Comparison of ENCODE assay signal across 23 cellular contexts in the genomic region with DNA sequence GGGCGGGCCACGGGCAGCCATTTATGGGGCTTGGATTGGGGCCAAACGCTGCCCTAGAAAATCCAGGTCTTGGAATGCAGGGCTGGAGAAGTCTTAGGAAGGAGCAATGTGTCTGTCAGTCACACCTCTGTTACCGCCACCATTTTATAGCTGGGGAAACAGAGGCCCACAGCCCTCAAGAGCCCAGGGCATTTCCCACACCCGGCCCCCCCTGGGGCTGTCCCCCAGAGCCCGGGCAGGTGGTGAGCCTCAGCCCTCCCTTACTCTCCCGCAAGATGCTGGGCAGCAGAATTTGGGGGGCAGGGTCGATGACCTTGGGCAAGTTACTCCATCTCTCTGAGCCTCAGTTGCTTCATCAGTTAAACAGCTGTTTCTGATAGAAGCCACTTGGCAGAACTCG.
"Had no signal": no experiment of that assay in that cellular context is flagged by ENCODE, and none has a peak within 500 bp of the region (broad histone marks: within the 10 kb centered on the region; RNA-seq: fewer than 3 reads in every experiment).

No MANE protein-coding gene starts in this region.

- H3K36me3 Mint-ChIP-seq: activated CD8-positive, alpha-beta memory T cell treated with anti-CD3 and anti-CD28 coated beads, Interleukin-2, amount 10 ng/mL, durations not matched to agents 7 days and 5 days; activated naive CD8-positive, alpha-beta T cell treated with anti-CD3 and anti-CD28 coated beads, Interleukin-2, amount 10 ng/mL, durations not matched to agents 7 days and 5 days; T-cell had no signal

- H3K27me3 ChIP-seq: adrenal gland, breast epithelium had no signal

- H3K9me3 ChIP-seq: adrenal gland, breast epithelium had no signal

- H3K4me1 ChIP-seq: breast epithelium had no signal

- H3K4me3 Mint-ChIP-seq: activated B cell treated with CpG ODN at 0.5 μM for 24 hours; activated CD4-positive, alpha-beta T cell treated with anti-CD3 and anti-CD28 coated beads, Interleukin-2, amount 10 ng/mL, durations not matched to agents 24 days and 14 days; activated CD8-positive, alpha-beta memory T cell treated with anti-CD3 and anti-CD28 coated beads, Interleukin-2, amount 10 ng/mL, durations not matched to agents 7 days and 5 days; activated naive CD8-positive, alpha-beta T cell treated with anti-CD3 and anti-CD28 coated beads, Interleukin-2, amount 10 ng/mL, durations not matched to agents 7 days and 5 days; activated T-helper 17 cell treated with anti-CD3 and anti-CD28 coated beads, Interleukin-2, amount 50 U/mL, for 72 hours; T-cell had no signal

- H3K27ac ChIP-seq: KMS-11 had no signal

- H3K27me3 Mint-ChIP-seq: activated CD4-positive, alpha-beta T cell treated with anti-CD3 and anti-CD28 coated beads, Interleukin-2, amount 10 ng/mL, durations not matched to agents 24 days and 14 days; activated CD8-positive, alpha-beta memory T cell treated with anti-CD3 and anti-CD28 coated beads, Interleukin-2, amount 10 ng/mL, durations not matched to agents 7 days and 5 days; activated naive CD8-positive, alpha-beta T cell treated with anti-CD3 and anti-CD28 coated beads, Interleukin-2, amount 10 ng/mL, durations not matched to agents 7 days and 5 days; activated T-helper 17 cell treated with anti-CD3 and anti-CD28 coated beads, Interleukin-2, amount 50 U/mL, for 72 hours; T-cell had no signal

- DNase-seq: activated B cell treated with CpG ODN at 0.5 μM for 24 hours; activated CD4-positive, alpha-beta T cell treated with anti-CD3 and anti-CD28 coated beads for 1 hour; activated CD4-positive, alpha-beta T cell treated with anti-CD3 and anti-CD28 coated beads, Interleukin-2, amount 10 ng/mL, durations not matched to agents 24 days and 14 days; activated CD4-positive, alpha-beta T cell treated with anti-CD3 and anti-CD28 coated beads, Interleukin-2, amount 50 U/mL, for 48 hours; activated CD8-positive, alpha-beta memory T cell treated with anti-CD3 and anti-CD28 coated beads, Interleukin-2, amount 10 ng/mL, durations not matched to agents 7 days and 5 days; activated naive CD4-positive, alpha-beta T cell treated with anti-CD3 and anti-CD28 coated beads, Interleukin-2, amount 50 U/mL, for 16 hours; activated naive CD8-positive, alpha-beta T cell treated with anti-CD3 and anti-CD28 coated beads, Interleukin-2, amount 10 ng/mL, durations not matched to agents 7 days and 5 days; activated T-cell treated with anti-CD3 and anti-CD28 coated beads, Interleukin-2, amount 50 U/mL, for 48 hours; NCI-H1092 treated with DMSO at 0.1 percent for 48 hours; NCI-H1417 treated with DMSO at 0.1 percent for 48 hours; NCI-H1694; NCI-H2029; NCI-H2107; NCI-H226; NCI-H526 treated with DMSO at 0.1 percent for 48 hours; SIG-M5; T-cell; T-helper 2 cell; T1000 had no signal

- ATAC-seq: activated CD8-positive, alpha-beta memory T cell treated with anti-CD3 and anti-CD28 coated beads, Interleukin-2, amount 10 ng/mL, durations not matched to agents 7 days and 5 days; activated T-helper 17 cell treated with anti-CD3 and anti-CD28 coated beads, Interleukin-2, amount 50 U/mL, for 72 hours; T-cell had no signal

- H3K27ac Mint-ChIP-seq: activated B cell treated with CpG ODN at 0.5 μM for 24 hours; activated CD4-positive, alpha-beta T cell treated with anti-CD3 and anti-CD28 coated beads, Interleukin-2, amount 10 ng/mL, durations not matched to agents 24 days and 14 days; activated CD8-positive, alpha-beta memory T cell treated with anti-CD3 and anti-CD28 coated beads, Interleukin-2, amount 10 ng/mL, durations not matched to agents 7 days and 5 days; activated naive CD8-positive, alpha-beta T cell treated with anti-CD3 and anti-CD28 coated beads, Interleukin-2, amount 10 ng/mL, durations not matched to agents 7 days and 5 days; activated T-helper 17 cell treated with anti-CD3 and anti-CD28 coated beads, Interleukin-2, amount 50 U/mL, for 72 hours; T-cell had no signal

- H3K9me3 Mint-ChIP-seq: activated B cell treated with CpG ODN at 0.5 μM for 24 hours; activated CD4-positive, alpha-beta T cell treated with anti-CD3 and anti-CD28 coated beads, Interleukin-2, amount 10 ng/mL, durations not matched to agents 24 days and 14 days; activated naive CD8-positive, alpha-beta T cell treated with anti-CD3 and anti-CD28 coated beads, Interleukin-2, amount 10 ng/mL, durations not matched to agents 7 days and 5 days; activated T-helper 17 cell treated with anti-CD3 and anti-CD28 coated beads, Interleukin-2, amount 50 U/mL, for 72 hours; T-cell had no signal

- H3K36me3 ChIP-seq: adrenal gland, breast epithelium had no signal

- H3K4me3 ChIP-seq: adrenal gland, breast epithelium had no signal
